ENCODE assay signal across 18 cellular contexts in the genomic region with DNA sequence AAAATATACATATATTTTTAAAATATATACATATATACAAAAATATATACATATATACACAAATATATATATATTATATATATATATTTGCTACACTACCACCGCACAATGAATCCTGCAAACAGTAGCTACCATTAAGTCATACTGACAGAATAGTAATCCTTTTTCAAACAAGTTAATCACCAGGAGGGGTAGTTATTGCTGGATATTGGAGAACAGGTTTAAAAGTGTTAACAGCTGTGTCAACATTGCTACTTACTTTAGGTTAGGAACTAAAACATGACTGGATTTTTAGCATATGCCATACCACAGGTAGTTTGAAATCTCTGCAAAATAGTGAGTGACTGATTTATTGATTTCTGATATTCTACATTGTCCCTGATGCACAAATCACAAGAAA.
"Had no signal": no experiment of that assay in that cellular context is flagged by ENCODE, and none has a peak within 500 bp of the region (broad histone marks: within the 10 kb centered on the region; RNA-seq: fewer than 3 reads in every experiment).

No MANE protein-coding gene starts in this region.

- ATAC-seq: activated naive CD4-positive, alpha-beta T cell treated with anti-CD3 and anti-CD28 coated beads, Interleukin-2, amount 50 U/mL, for 72 hours; activated T-helper 17 cell treated with anti-CD3 and anti-CD28 coated beads, Interleukin-2, amount 50 U/mL, for 72 hours; effector memory CD8-positive, alpha-beta T cell; left lobe of liver; naive thymus-derived CD4-positive, alpha-beta T cell; right lobe of liver; stimulated activated effector memory CD8-positive, alpha-beta T cell treated with anti-CD3 and anti-CD28 coated beads, Interleukin-12 subunit alpha, Interleukin-12 subunit beta, amount 100 ng/mL, for 72 hours; stimulated activated naive CD8-positive, alpha-beta T cell treated with anti-CD3 and anti-CD28 coated beads, Interleukin-15, amount 100 ng/mL, for 72 hours; WTC11 had no signal

- DNase-seq: activated T-cell treated with anti-CD3 and anti-CD28 coated beads, Interleukin-2, amount 50 U/mL, for 1 hour; adrenal gland; dorsolateral prefrontal cortex; effector memory CD8-positive, alpha-beta T cell; glutamatergic neuron; immature natural killer cell; naive thymus-derived CD4-positive, alpha-beta T cell; occipital lobe; right lobe of liver; small intestine; stimulated activated CD4-positive, alpha-beta T cell treated with anti-CD3 and anti-CD28 coated beads, Interleukin-2, amount 100 ng/mL, for 24 hours; stimulated activated naive CD8-positive, alpha-beta T cell treated with anti-CD3 and anti-CD28 coated beads, Interleukin-15, amount 100 ng/mL, for 72 hours; tibial artery had no signal
